8 cellular contexts compared by ENCODE assay signal in the genomic region with DNA sequence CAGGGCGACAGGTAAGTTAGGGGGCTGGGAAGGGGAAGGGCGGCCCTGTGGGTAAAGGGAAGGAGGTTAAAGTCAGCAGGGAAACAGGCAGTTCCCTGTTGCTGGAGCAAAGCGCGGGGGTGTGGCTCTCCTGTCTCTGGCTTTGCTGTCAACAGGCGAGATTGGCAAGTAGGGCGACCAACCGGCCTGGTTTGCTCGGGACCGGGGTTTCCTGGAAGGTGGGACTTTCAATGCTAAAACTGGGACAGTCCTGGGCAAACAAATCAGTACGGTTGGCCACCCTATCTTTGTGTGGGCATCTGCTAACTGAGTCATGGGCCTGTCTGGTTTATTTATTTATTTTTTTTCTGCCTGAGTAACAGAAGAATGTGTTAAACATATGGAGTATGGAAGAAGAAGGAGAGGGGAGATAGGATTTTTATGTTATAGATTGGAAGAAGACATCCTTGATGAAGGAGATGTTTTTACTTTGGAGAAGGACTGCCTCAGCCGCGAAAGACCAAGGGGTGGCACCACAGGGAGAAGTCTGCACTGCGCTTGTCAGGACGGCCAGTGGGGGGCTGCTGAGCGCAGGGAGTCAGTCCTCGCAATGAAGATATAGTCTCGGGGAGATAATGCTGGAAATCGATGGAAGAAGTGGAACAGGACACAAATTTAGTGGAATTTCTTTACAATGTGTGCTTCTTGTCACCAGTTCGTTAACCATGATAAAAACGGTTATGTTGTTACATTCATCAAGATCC. TPM values are rescaled to one million over a fixed set of nuclear protein-coding genes. Genes with fewer than 3 reads are reported as not detected.
DNase-seq lines count a peak whose midpoint lies in the region; ATAC-seq and TF ChIP-seq lines count a peak whose summit lies in the region.

No MANE protein-coding gene starts in this region.

- H4K20me1 ChIP-seq in SU-DHL-6 (ENCODE audit: low read depth, low read length): no peaks in the 10 kb centered on the region

- H3K79me2 ChIP-seq in SU-DHL-6 (ENCODE audit: insufficient read depth, low read length): no peaks in the 10 kb centered on the region

- H3K36me3 ChIP-seq in SU-DHL-6 (ENCODE audit: low read length): no peaks in the 10 kb centered on the region
- no peaks in the 10 kb centered on the region for H3K36me3 ChIP-seq in skeletal muscle tissue (ENCODE audit: control insufficient read depth in 3 of 3, insufficient read depth in 3 of 3, low read length in 3 of 3)

- no peak overlapping the region for H3K4me2 ChIP-seq in SU-DHL-6 (ENCODE audit: low read depth, low read length, poor library complexity, severe bottlenecking)

- H3K27me3 ChIP-seq in SU-DHL-6 (ENCODE audit: low read length) (no peaks in the 10 kb centered on the region), skeletal muscle tissue (ENCODE audit: control insufficient read depth in 3 of 3, insufficient read depth in 3 of 3, low read length in 3 of 3) (no peaks in the 10 kb centered on the region)

- DNase-seq in Daoy (ENCODE audit: low read depth) (peak; percentile 89), HS-5 (ENCODE audit: low read depth) (peak; percentile 80), cardiac fibroblast (ENCODE audit: low read depth in 2 of 2) (peak; percentile 92 to 96), inferior parietal cortex (ENCODE audit: extremely low spot score) (peak; percentile 64), SW 1271 (lab: John Stamatoyannopoulos, UW) (no peak)

- H3K9me2 ChIP-seq in SU-DHL-6 (replicated peaks; ENCODE audit: insufficient read depth, low read length): no peaks in the 10 kb centered on the region

- no peak overlapping the region for H2AFZ ChIP-seq in SU-DHL-6 (ENCODE audit: low read depth, low read length, severe bottlenecking)

- H3K4me3 ChIP-seq in SU-DHL-6 (ENCODE audit: insufficient read depth, low read length, poor library complexity, severe bottlenecking): no peak overlapping the region
- H3K4me3 ChIP-seq in cardiac fibroblast (replicated peaks in 1 of 2; ENCODE audit: low read depth in 2 of 2, low read length in 2 of 2): peak overlapping the region in 1 of 2 donors; percentile 50
- peak overlapping the region; percentile 23 to 30 (median 28) for H3K4me3 ChIP-seq in skeletal muscle tissue (ENCODE audit: low read length in 3 of 3)

- no peaks in the 10 kb centered on the region for H3K4me1 ChIP-seq in skeletal muscle tissue (ENCODE audit: control insufficient read depth in 3 of 3, insufficient read depth in 3 of 3, low read length in 3 of 3)

- no peaks in the 10 kb centered on the region for H3K9me3 ChIP-seq in SU-DHL-6 (ENCODE audit: insufficient read depth, low read length)
- H3K9me3 ChIP-seq in skeletal muscle tissue (ENCODE audit: control insufficient read depth in 3 of 3, low read length in 3 of 3): no peaks in the 10 kb centered on the region

- H3F3A ChIP-seq in SU-DHL-6 (ENCODE audit: insufficient read depth): no peaks in the 10 kb centered on the region

- peak; percentile 84 for ATAC-seq in GM21447 (IDR thresholded peaks at IDR 0.05; ENCODE audit: unreplicated experiment)

- H3K9ac ChIP-seq in SU-DHL-6 (ENCODE audit: low read length) (no peak overlapping the region), skeletal muscle tissue (ENCODE audit: low read depth in 1 of 3, low read length in 3 of 3) (peak overlapping the region in 1 of 3 donors; percentile 47)

- H3K27ac ChIP-seq in SU-DHL-6 (ENCODE audit: low read depth, low read length) (no peak overlapping the region), skeletal muscle tissue (ENCODE audit: low read depth, low read length) (peak overlapping the region; percentile 21)

- TF ChIP-seq CTCF in SU-DHL-6 (IDR thresholded peaks at IDR 0.05; ENCODE audit: insufficient read depth, low read length, poor library complexity, severe bottlenecking) (peak; percentile 63), cardiac fibroblast (IDR thresholded peaks at IDR 0.05; ENCODE audit: low read depth, low read length) (peak; percentile 91)

RNA-seq across cellular contexts. Expression of a gene that starts 43.4 kb away (rescaled TPM):
- total RNA-seq in Daoy (2014; rRNA removed; shearing (Covaris generic)): not detected in 2 replicates
- 1.0 TPM for total RNA-seq in skeletal muscle tissue

Comparison
In these comparisons a context has a peak if more than half of its experiments do, and no peak if none do; other contexts are left out.
1. DNase-seq: peak in Daoy (single experiment), HS-5 (single experiment), cardiac fibroblast (2 of 2) and inferior parietal cortex (single experiment); none in SW 1271 (0 of 2).